17 cellular contexts compared by ENCODE assay signal in genomic region chr3:107993771-107994170, GRCh38.
DNase-seq lines count a peak whose midpoint lies in the region; ATAC-seq, FAIRE-seq and TF ChIP-seq lines count a peak whose summit lies in the region.
"Had no signal": no experiment of that assay in that cellular context is flagged by ENCODE, and none has a peak within 500 bp of the region (broad histone marks: within the 10 kb centered on the region; RNA-seq: fewer than 3 reads in every experiment).

No MANE protein-coding gene starts in this region.

- FAIRE-seq in A549 (lab: Jason Lieb, UNC): no peak
- FAIRE-seq: GM18507 had no signal

- TF ChIP-seq CTCF in A549 (IDR thresholded peaks at IDR 0.05): no peak

- H3K27ac ChIP-seq in A549: peak overlapping the region in 1 of 2 experiments; percentile 26; a peak in 3 of 6 replicates
- H3K27ac ChIP-seq: psoas muscle, vagina had no signal

- peaks cover 0 to 3% (median 2%) of the 10 kb centered on the region in 3 donors for H3K27me3 Mint-ChIP-seq in immature natural killer cell (ENCODE audit: low read depth in 3 of 3)

- TF ChIP-seq RAD21 in A549 (conservative IDR thresholded peaks at IDR 0.05 in 1 of 2, IDR thresholded peaks at IDR 0.05 in 1 of 2): no peak

- TF ChIP-seq POLR2A in A549 (IDR thresholded peaks at IDR 0.05; ENCODE audit: low read length): no peak

- no peak for ATAC-seq in A549
- no peak for ATAC-seq in GM18867 (IDR thresholded peaks at IDR 0.05; ENCODE audit: unreplicated experiment)
- ATAC-seq: natural killer cell treated with Interleukin-12 subunit alpha and Interleukin-12 subunit beta and Interleukin-15 and Interleukin-18, amount 100 ng/mL, for 72 hours; psoas muscle had no signal

- H3K4me3 Mint-ChIP-seq in immature natural killer cell: no peak overlapping the region
- H3K4me3 Mint-ChIP-seq: natural killer cell treated with Interleukin-12 subunit alpha and Interleukin-12 subunit beta and Interleukin-15 and Interleukin-18, amount 100 ng/mL, for 72 hours had no signal

- POLR2A ChIA-PET in A549 (lab: Yijun Ruan, JAX): no interaction called here

- H3K9me3 Mint-ChIP-seq in immature natural killer cell: no peaks in the 10 kb centered on the region
- H3K9me3 Mint-ChIP-seq: natural killer cell treated with Interleukin-12 subunit alpha and Interleukin-12 subunit beta and Interleukin-15 and Interleukin-18, amount 100 ng/mL, for 72 hours had no signal

- peaks cover 0 to 5% (median 0%) of the 10 kb centered on the region in 3 donors for H3K36me3 Mint-ChIP-seq in immature natural killer cell
- H3K36me3 Mint-ChIP-seq: natural killer cell treated with Interleukin-12 subunit alpha and Interleukin-12 subunit beta and Interleukin-15 and Interleukin-18, amount 100 ng/mL, for 72 hours had no signal

- DNase-seq in A549 (ENCODE audit: low read depth in 1 of 2, low spot score in 1 of 2) (no peak), HK-2 (ENCODE audit: unreplicated experiment) (peak; percentile 22), astrocyte of the hippocampus (ENCODE audit: low read depth, low spot score) (peak; percentile 70), hepatic stellate cell (ENCODE audit: low spot score) (peak; percentile 33), immature natural killer cell (no peak), NCI-H2107 treated with DMSO at 0.1 percent for 48 hours (lab: John Stamatoyannopoulos, UW; ENCODE audit: unreplicated experiment) (no peak)
- no peak for DNase-seq in activated CD4-positive, CD25-positive, alpha-beta regulatory T cell treated with anti-CD3 and anti-CD28 coated beads, Interleukin-2, amount 50 U/mL, for 72 hours
- DNase-seq: activated gamma-delta T cell treated with Interleukin-2 at 50 U/mL for 16 hours, anterior cingulate cortex, NCI-H1694 treated with DMSO at 0.1 percent for 48 hours, NCI-H446 treated with DMSO at 0.1 percent for 48 hours, psoas muscle had no signal

- peak overlapping the region in 1 of 6 donors; percentile 3 for H3K27ac Mint-ChIP-seq in immature natural killer cell

- peaks cover 28% of the 10 kb centered on the region for H3K4me1 ChIP-seq in A549
- H3K4me1 ChIP-seq: psoas muscle had no signal

- H3K4me3 ChIP-seq in A549: no peak overlapping the region
- H3K4me3 ChIP-seq: lung, psoas muscle, vagina had no signal

- H3K4me1 Mint-ChIP-seq in immature natural killer cell: peaks cover 0 to 4% of the 10 kb centered on the region in 2 donors

- CTCF ChIA-PET in A549 (lab: Yijun Ruan, JAX): interaction anchor here (0.6 to 2.5 kb wide), 3 partner anchors 13 to 491 kb away, joined by 3 to 11 read pairs (median 3); no protein-coding TSS in a partner anchor

- WGBS in A549 (ENCODE audit: missing lambda C conversion rate): 28% methylated on average over 1 of the region's 1 CpG

- H3K9me3 ChIP-seq in A549: no peaks in the 10 kb centered on the region
- H3K9me3 ChIP-seq: psoas muscle, vagina had no signal

- H3K4me2 ChIP-seq in A549: peak overlapping the region; percentile 40

- TF ChIP-seq EP300 in A549 (IDR thresholded peaks at IDR 0.05): no peak

TF ChIP-seq in A549, 52 proteins besides CTCF, POLR2A, EP300 and RAD21:
- TF ChIP-seq EHMT2 (IDR thresholded peaks at IDR 0.05; ENCODE audit: low read depth): no peak
- TF ChIP-seq, protein P1, sequence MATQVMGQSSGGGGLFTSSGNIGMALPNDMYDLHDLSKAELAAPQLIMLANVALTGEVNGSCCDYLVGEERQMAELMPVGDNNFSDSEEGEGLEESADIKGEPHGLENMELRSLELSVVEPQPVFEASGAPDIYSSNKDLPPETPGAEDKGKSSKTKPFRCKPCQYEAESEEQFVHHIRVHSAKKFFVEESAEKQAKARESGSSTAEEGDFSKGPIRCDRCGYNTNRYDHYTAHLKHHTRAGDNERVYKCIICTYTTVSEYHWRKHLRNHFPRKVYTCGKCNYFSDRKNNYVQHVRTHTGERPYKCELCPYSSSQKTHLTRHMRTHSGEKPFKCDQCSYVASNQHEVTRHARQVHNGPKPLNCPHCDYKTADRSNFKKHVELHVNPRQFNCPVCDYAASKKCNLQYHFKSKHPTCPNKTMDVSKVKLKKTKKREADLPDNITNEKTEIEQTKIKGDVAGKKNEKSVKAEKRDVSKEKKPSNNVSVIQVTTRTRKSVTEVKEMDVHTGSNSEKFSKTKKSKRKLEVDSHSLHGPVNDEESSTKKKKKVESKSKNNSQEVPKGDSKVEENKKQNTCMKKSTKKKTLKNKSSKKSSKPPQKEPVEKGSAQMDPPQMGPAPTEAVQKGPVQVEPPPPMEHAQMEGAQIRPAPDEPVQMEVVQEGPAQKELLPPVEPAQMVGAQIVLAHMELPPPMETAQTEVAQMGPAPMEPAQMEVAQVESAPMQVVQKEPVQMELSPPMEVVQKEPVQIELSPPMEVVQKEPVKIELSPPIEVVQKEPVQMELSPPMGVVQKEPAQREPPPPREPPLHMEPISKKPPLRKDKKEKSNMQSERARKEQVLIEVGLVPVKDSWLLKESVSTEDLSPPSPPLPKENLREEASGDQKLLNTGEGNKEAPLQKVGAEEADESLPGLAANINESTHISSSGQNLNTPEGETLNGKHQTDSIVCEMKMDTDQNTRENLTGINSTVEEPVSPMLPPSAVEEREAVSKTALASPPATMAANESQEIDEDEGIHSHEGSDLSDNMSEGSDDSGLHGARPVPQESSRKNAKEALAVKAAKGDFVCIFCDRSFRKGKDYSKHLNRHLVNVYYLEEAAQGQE (IDR thresholded peaks at IDR 0.05): no peak
- TF ChIP-seq TFCP2L1 (CRISPR knock-in tag; IDR thresholded peaks at IDR 0.05): no peak
- TF ChIP-seq RNF2 (IDR thresholded peaks at IDR 0.05; ENCODE audit: borderline replicate concordance, low read depth): no peak
- TF ChIP-seq HES2 (IDR thresholded peaks at IDR 0.05): no peak
- no peak for TF ChIP-seq CBX2 (IDR thresholded peaks at IDR 0.05; ENCODE audit: borderline replicate concordance, low read depth)
- no peak for TF ChIP-seq NPAS2 (CRISPR knock-in tag; IDR thresholded peaks at IDR 0.05; ENCODE audit: borderline replicate concordance)
- TF ChIP-seq HOXB5 (CRISPR knock-in tag; IDR thresholded peaks at IDR 0.05): no peak
- TF ChIP-seq FOSL2 (IDR thresholded peaks at IDR 0.05): no peak
- TF ChIP-seq FOSL2 (CRISPR knock-in tag; IDR thresholded peaks at IDR 0.05): no peak
- no peak for TF ChIP-seq JUNB (IDR thresholded peaks at IDR 0.05)
- no peak for TF ChIP-seq ZSCAN20 (CRISPR knock-in tag; IDR thresholded peaks at IDR 0.05)
- no peak for TF ChIP-seq NFE2L2 (conservative IDR thresholded peaks at IDR 0.05; ENCODE audit: low read length)
- no peak for TF ChIP-seq CEBPB (IDR thresholded peaks at IDR 0.05)
- no peak for TF ChIP-seq E2F6 (IDR thresholded peaks at IDR 0.05; ENCODE audit: borderline replicate concordance, low read depth)
- TF ChIP-seq HOXA7 (CRISPR knock-in tag; IDR thresholded peaks at IDR 0.05): no peak
- TF ChIP-seq NR3C1 (IDR thresholded peaks at IDR 0.05): no peak
- no peak for TF ChIP-seq ATOH8 (CRISPR knock-in tag; IDR thresholded peaks at IDR 0.05; ENCODE audit: low read depth)
- TF ChIP-seq SREBF2 (IDR thresholded peaks at IDR 0.05): no peak
- TF ChIP-seq BHLHE40 (IDR thresholded peaks at IDR 0.05; ENCODE audit: low read depth, low read length): no peak

Comparison
In these comparisons a context has a peak if more than half of its experiments do, and no peak if none do; other contexts are left out.
1. DNase-seq: peak in HK-2 (single experiment), astrocyte of the hippocampus (single experiment) and hepatic stellate cell (single experiment); none in A549 (0 of 2), activated CD4-positive, CD25-positive, alpha-beta regulatory T cell treated with anti-CD3 and anti-CD28 coated beads, Interleukin-2, amount 50 U/mL, for 72 hours (single experiment), immature natural killer cell (0 of 3) and NCI-H2107 treated with DMSO at 0.1 percent for 48 hours (single experiment).